19 cellular contexts compared by ENCODE assay signal in genomic region chrX:39020051-39020669, GRCh38.
"Had no signal": no experiment of that assay in that cellular context is flagged by ENCODE, and none has a peak within 500 bp of the region (broad histone marks: within the 10 kb centered on the region; RNA-seq: fewer than 3 reads in every experiment).

No MANE protein-coding gene starts in this region.

- H3K36me3 Mint-ChIP-seq: activated naive CD8-positive, alpha-beta T cell treated with anti-CD3 and anti-CD28 coated beads for 36 hours; memory B cell had no signal

- H3K27ac Mint-ChIP-seq: activated naive CD8-positive, alpha-beta T cell treated with anti-CD3 and anti-CD28 coated beads for 36 hours; memory B cell; nephron progenitor cell had no signal

- H3K4me1 ChIP-seq: esophagus squamous epithelium, gastrocnemius medialis had no signal

- H3K27me3 Mint-ChIP-seq: activated naive CD8-positive, alpha-beta T cell treated with anti-CD3 and anti-CD28 coated beads for 36 hours; memory B cell had no signal

- H3K4me3 ChIP-seq: coronary artery, esophagus squamous epithelium, gastrocnemius medialis had no signal

- H3K9me3 ChIP-seq: esophagus squamous epithelium, gastrocnemius medialis had no signal

- H3K27me3 ChIP-seq: esophagus squamous epithelium, gastrocnemius medialis had no signal

- DNase-seq: activated CD4-positive, alpha-beta T cell treated with anti-CD3 and anti-CD28 coated beads for 4 hours; activated CD4-positive, alpha-beta T cell treated with anti-CD3 and anti-CD28 coated beads, Interleukin-2, amount 50 U/mL, for 48 hours; activated CD4-positive, CD25-positive, alpha-beta regulatory T cell; activated CD8-positive, alpha-beta memory T cell treated with anti-CD3 and anti-CD28 coated beads, Interleukin-2, amount 50 U/mL, for 48 hours; activated naive CD4-positive, alpha-beta T cell treated with Interleukin-2 at 50 U/mL for 16 hours; activated naive CD8-positive, alpha-beta T cell treated with anti-CD3 and anti-CD28 coated beads for 36 hours; activated T-cell treated with anti-CD3 and anti-CD28 coated beads, Interleukin-2, amount 50 U/mL, for 48 hours; endodermal cell; esophagus squamous epithelium; gastrocnemius medialis; hippocampal formation; left ventricle myocardium superior; nephron progenitor cell; occipital lobe; stimulated activated CD4-positive, alpha-beta T cell treated with anti-CD3 and anti-CD28 coated beads, Interleukin-4, amount 100 ng/mL, for 24 hours; stimulated activated naive CD8-positive, alpha-beta T cell treated with anti-CD3 and anti-CD28 coated beads, Interleukin-15, Interleukin-2, amounts not matched to agents 100 U/mL and 50 U/mL, for 24 hours; T-helper 9 cell had no signal

- H3K4me1 Mint-ChIP-seq: activated naive CD8-positive, alpha-beta T cell treated with anti-CD3 and anti-CD28 coated beads for 36 hours; memory B cell had no signal

- ATAC-seq: gastrocnemius medialis; left ventricle myocardium superior; stimulated activated naive CD8-positive, alpha-beta T cell treated with anti-CD3 and anti-CD28 coated beads, Interleukin-15, Interleukin-2, amounts not matched to agents 100 U/mL and 50 U/mL, for 24 hours had no signal

- H3K27ac ChIP-seq: coronary artery, esophagus squamous epithelium, gastrocnemius medialis had no signal

- H3K9me3 Mint-ChIP-seq: activated naive CD8-positive, alpha-beta T cell treated with anti-CD3 and anti-CD28 coated beads for 36 hours; memory B cell had no signal

- H3K36me3 ChIP-seq: esophagus squamous epithelium, gastrocnemius medialis had no signal

- H3K4me3 Mint-ChIP-seq: activated naive CD8-positive, alpha-beta T cell treated with anti-CD3 and anti-CD28 coated beads for 36 hours; endodermal cell; memory B cell; nephron progenitor cell had no signal
